ENCODE assay signal across 1 cellular context in the genomic region with DNA sequence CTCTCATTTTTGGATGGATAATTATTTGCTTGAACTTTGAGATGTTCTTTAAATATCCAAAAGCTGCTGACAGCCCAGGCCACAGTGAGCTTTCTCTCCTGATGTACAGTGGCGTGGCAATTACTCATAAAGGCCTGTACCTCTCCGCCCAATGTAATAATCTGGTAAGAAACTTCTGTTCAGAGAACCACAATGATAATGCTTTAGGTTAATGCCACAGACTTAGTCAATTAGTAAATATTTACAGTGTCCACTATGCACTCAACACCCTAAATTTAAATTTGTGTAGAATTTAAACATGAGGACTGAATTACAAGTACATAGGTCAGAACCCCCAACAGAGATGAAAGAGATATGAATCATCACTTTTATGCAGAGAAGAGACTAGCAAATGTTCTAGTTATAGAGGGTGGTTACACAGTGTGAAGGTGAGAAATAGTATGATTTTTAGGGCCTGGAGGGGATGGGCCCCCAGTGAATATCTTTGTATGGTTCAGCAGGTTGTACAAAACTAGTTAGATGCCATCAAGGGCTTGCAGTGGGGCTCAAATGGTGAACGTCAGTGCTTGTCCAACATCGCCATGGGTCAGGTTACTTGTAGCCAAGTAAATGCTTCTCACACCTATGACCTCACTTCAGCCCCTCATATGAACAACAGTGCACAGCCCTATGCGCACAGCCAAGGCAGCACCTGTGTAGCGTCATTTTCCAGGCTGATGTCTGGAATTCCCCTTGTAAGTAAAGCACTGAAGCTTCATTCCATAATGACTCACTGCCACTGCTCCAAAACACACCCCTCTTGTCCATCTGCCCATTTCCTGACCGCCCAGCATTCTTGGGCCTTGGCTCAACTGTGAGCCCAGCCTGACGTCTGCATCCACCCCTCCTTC.
TF ChIP-seq lines count a peak whose summit lies in the region.

No MANE protein-coding gene starts in this region.

TF ChIP-seq in IMR-90, 13 proteins besides CTCF, POLR2A, EP300 and RAD21:
- TF ChIP-seq, protein P1, sequence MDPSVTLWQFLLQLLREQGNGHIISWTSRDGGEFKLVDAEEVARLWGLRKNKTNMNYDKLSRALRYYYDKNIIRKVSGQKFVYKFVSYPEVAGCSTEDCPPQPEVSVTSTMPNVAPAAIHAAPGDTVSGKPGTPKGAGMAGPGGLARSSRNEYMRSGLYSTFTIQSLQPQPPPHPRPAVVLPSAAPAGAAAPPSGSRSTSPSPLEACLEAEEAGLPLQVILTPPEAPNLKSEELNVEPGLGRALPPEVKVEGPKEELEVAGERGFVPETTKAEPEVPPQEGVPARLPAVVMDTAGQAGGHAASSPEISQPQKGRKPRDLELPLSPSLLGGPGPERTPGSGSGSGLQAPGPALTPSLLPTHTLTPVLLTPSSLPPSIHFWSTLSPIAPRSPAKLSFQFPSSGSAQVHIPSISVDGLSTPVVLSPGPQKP (IDR thresholded peaks at IDR 0.05; ENCODE audit: borderline replicate concordance, low read depth, low read length) = no peak
- no peak for TF ChIP-seq CHD1 (IDR thresholded peaks at IDR 0.05; ENCODE audit: low read depth, low read length)
- TF ChIP-seq SMC3 (IDR thresholded peaks at IDR 0.05; ENCODE audit: low read depth, low read length) = no peak
- 0 out of 2 replicates have a peak, but pooled peaks have one; percentile 13 for TF ChIP-seq MXI1 (IDR thresholded peaks at IDR 0.05; ENCODE audit: borderline replicate concordance, low read depth, low read length)
- TF ChIP-seq FOS (IDR thresholded peaks at IDR 0.05; ENCODE audit: low read depth, low read length) = peak; percentile 93
- TF ChIP-seq, protein P2, sequence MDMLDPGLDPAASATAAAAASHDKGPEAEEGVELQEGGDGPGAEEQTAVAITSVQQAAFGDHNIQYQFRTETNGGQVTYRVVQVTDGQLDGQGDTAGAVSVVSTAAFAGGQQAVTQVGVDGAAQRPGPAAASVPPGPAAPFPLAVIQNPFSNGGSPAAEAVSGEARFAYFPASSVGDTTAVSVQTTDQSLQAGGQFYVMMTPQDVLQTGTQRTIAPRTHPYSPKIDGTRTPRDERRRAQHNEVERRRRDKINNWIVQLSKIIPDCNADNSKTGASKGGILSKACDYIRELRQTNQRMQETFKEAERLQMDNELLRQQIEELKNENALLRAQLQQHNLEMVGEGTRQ (IDR thresholded peaks at IDR 0.05; ENCODE audit: low read depth, low read length) = no peak
- TF ChIP-seq NFE2L2 (IDR thresholded peaks at IDR 0.05; ENCODE audit: low read depth, low read length) = no peak
- 0 out of 2 replicates have a peak, but pooled peaks have one; percentile 8 for TF ChIP-seq MAFK (IDR thresholded peaks at IDR 0.05; ENCODE audit: low read depth, low read length)
- peak; percentile 39; the same call in 1 of the 2 replicates for TF ChIP-seq CEBPB (IDR thresholded peaks at IDR 0.05; ENCODE audit: low read depth, low read length)
- TF ChIP-seq MAZ (IDR thresholded peaks at IDR 0.05; ENCODE audit: borderline replicate concordance, low read depth, low read length) = peak; percentile 81; the same call in 1 of the 2 replicates
- TF ChIP-seq RCOR1 (IDR thresholded peaks at IDR 0.05; ENCODE audit: insufficient replicate concordance, low read length) = peak; percentile 67
- peak; percentile 47; the same call in 1 of the 2 replicates for TF ChIP-seq BHLHE40 (IDR thresholded peaks at IDR 0.05; ENCODE audit: low read depth, low read length)
- no peak for TF ChIP-seq RFX5 (IDR thresholded peaks at IDR 0.05; ENCODE audit: low read depth, low read length)
